In genomic region chr11:5282652-5283051, GRCh38 we compare ENCODE assay signal across 42 cellular contexts. TPM values are rescaled to one million over a fixed set of nuclear protein-coding genes. Genes with fewer than 3 reads are reported as not detected.
"Had no signal": no experiment of that assay in that cellular context is flagged by ENCODE, and none has a peak within 500 bp of the region (broad histone marks: within the 10 kb centered on the region; RNA-seq: fewer than 3 reads in every experiment).

No MANE protein-coding gene starts in this region.

- H3K27me3 ChIP-seq: adrenal gland, ascending aorta, body of pancreas, brain microvascular endothelial cell, breast epithelium, cardiac muscle cell had no signal

- FAIRE-seq: astrocyte, bronchial epithelial cell had no signal

- H3K9me3 Mint-ChIP-seq: activated naive CD4-positive, alpha-beta T cell treated with anti-CD3 and anti-CD28 coated beads for 36 hours; activated naive CD4-positive, alpha-beta T cell treated with anti-CD3 and anti-CD28 coated beads, Interleukin-2, amount 10 ng/mL, durations not matched to agents 7 days and 5 days; activated naive CD4-positive, alpha-beta T cell treated with anti-CD3 and anti-CD28 coated beads, Interleukin-2, amount 50 U/mL, for 24 hours; activated naive CD8-positive, alpha-beta T cell treated with anti-CD3 and anti-CD28 coated beads for 36 hours; activated naive CD8-positive, alpha-beta T cell treated with anti-CD3 and anti-CD28 coated beads, Interleukin-2, amount 10 ng/mL, durations not matched to agents 7 days and 5 days; activated naive CD8-positive, alpha-beta T cell treated with anti-CD3 and anti-CD28 coated beads, Interleukin-2, amount 50 U/mL, for 24 hours; activated T-cell treated with anti-CD3 and anti-CD28 coated beads, Interleukin-2, amount 50 U/mL, for 24 hours; activated T-cell treated with anti-CD3 and anti-CD28 coated beads, Interleukin-2, amount 50 U/mL, for 4 hours; activated T-cell treated with anti-CD3 and anti-CD28 coated beads, Interleukin-2, amount 50 U/mL, for 72 hours; activated T-helper 1 cell treated with anti-CD3 and anti-CD28 coated beads, Interleukin-12 subunit alpha, Interleukin-12 subunit beta, Interleukin-2, Interleukin-4 antibody, amounts not matched to agents 30 ng/mL and 10 ng/mL and 1 ng/mL, durations not matched to agents 14 hours and 24 hours and 36 hours; activated T-helper 17 cell treated with anti-CD3 and anti-CD28 coated beads, Interleukin-2, amount 50 U/mL, for 72 hours; activated T-helper 2 cell treated with anti-CD3 and anti-CD28 coated beads, Interferon-gamma antibody, Interleukin-2, Interleukin-4, amounts not matched to agents 10 μg/mL and 5 μg/mL and 100 μg/mL, durations not matched to agents 14 hours and 24 hours and 36 hours; brain; central memory CD8-positive, alpha-beta T cell had no signal

- DNase-seq: activated effector memory CD4-positive, alpha-beta T cell treated with anti-CD3 and anti-CD28 coated beads, Interleukin-2, amount 50 U/mL, for 16 hours; activated effector memory CD4-positive, alpha-beta T cell treated with Interleukin-2 at 50 U/mL for 16 hours; activated gamma-delta T cell; activated gamma-delta T cell treated with Interleukin-2 at 50 U/mL for 16 hours; activated naive CD4-positive, alpha-beta T cell; activated naive CD4-positive, alpha-beta T cell treated with anti-CD3 and anti-CD28 coated beads for 36 hours; activated naive CD4-positive, alpha-beta T cell treated with anti-CD3 and anti-CD28 coated beads, Interleukin-2, amount 10 ng/mL, durations not matched to agents 7 days and 5 days; activated naive CD4-positive, alpha-beta T cell treated with anti-CD3 and anti-CD28 coated beads, Interleukin-2, amount 50 U/mL, for 16 hours; activated naive CD4-positive, alpha-beta T cell treated with Interleukin-2 at 50 U/mL for 16 hours; activated naive CD8-positive, alpha-beta T cell treated with anti-CD3 and anti-CD28 coated beads for 36 hours; activated naive CD8-positive, alpha-beta T cell treated with anti-CD3 and anti-CD28 coated beads, Interleukin-2, amount 10 ng/mL, durations not matched to agents 7 days and 5 days; activated naive CD8-positive, alpha-beta T cell treated with anti-CD3 and anti-CD28 coated beads, Interleukin-2, amount 50 U/mL, for 24 hours; activated T-cell treated with anti-CD3 and anti-CD28 coated beads, Interleukin-2, amount 50 U/mL, for 1 hour; activated T-cell treated with anti-CD3 and anti-CD28 coated beads, Interleukin-2, amount 50 U/mL, for 24 hours; activated T-cell treated with anti-CD3 and anti-CD28 coated beads, Interleukin-2, amount 50 U/mL, for 4 hours; activated T-cell treated with anti-CD3 and anti-CD28 coated beads, Interleukin-2, amount 50 U/mL, for 48 hours; activated T-cell treated with anti-CD3 and anti-CD28 coated beads, Interleukin-2, amount 50 U/mL, for 72 hours; adrenal gland; amniotic stem cell; amygdala; anterior cingulate cortex; aorta; body of pancreas; brain microvascular endothelial cell; caudate nucleus; central memory CD4-positive, alpha-beta T cell; cerebellar nuclear complex had no signal

- H3K4me3 ChIP-seq: adrenal gland, ascending aorta, body of pancreas, breast epithelium, cardiac muscle cell had no signal

- ATAC-seq: activated naive CD8-positive, alpha-beta T cell treated with anti-CD3 and anti-CD28 coated beads, Interleukin-2, amount 50 U/mL, for 24 hours; activated T-cell treated with anti-CD3 and anti-CD28 coated beads, Interleukin-2, amount 50 U/mL, for 4 hours; activated T-cell treated with anti-CD3 and anti-CD28 coated beads, Interleukin-2, amount 50 U/mL, for 72 hours; activated T-helper 17 cell treated with anti-CD3 and anti-CD28 coated beads, Interleukin-2, amount 50 U/mL, for 72 hours; body of pancreas had no signal

- H3K4me1 ChIP-seq: adrenal gland, ascending aorta, body of pancreas, breast epithelium had no signal

- H3K9me3 ChIP-seq: adrenal gland, ascending aorta, body of pancreas, breast epithelium had no signal

- H3K27ac Mint-ChIP-seq: activated naive CD4-positive, alpha-beta T cell treated with anti-CD3 and anti-CD28 coated beads for 36 hours; activated naive CD4-positive, alpha-beta T cell treated with anti-CD3 and anti-CD28 coated beads, Interleukin-2, amount 10 ng/mL, durations not matched to agents 7 days and 5 days; activated naive CD4-positive, alpha-beta T cell treated with anti-CD3 and anti-CD28 coated beads, Interleukin-2, amount 50 U/mL, for 24 hours; activated naive CD8-positive, alpha-beta T cell; activated naive CD8-positive, alpha-beta T cell treated with anti-CD3 and anti-CD28 coated beads for 36 hours; activated naive CD8-positive, alpha-beta T cell treated with anti-CD3 and anti-CD28 coated beads, Interleukin-2, amount 10 ng/mL, durations not matched to agents 7 days and 5 days; activated naive CD8-positive, alpha-beta T cell treated with anti-CD3 and anti-CD28 coated beads, Interleukin-2, amount 50 U/mL, for 24 hours; activated T-cell treated with anti-CD3 and anti-CD28 coated beads, Interleukin-2, amount 50 U/mL, for 24 hours; activated T-cell treated with anti-CD3 and anti-CD28 coated beads, Interleukin-2, amount 50 U/mL, for 72 hours; activated T-helper 1 cell treated with anti-CD3 and anti-CD28 coated beads, Interleukin-12 subunit alpha, Interleukin-12 subunit beta, Interleukin-2, Interleukin-4 antibody, amounts not matched to agents 30 ng/mL and 10 ng/mL and 1 ng/mL, durations not matched to agents 14 hours and 24 hours and 36 hours; activated T-helper 17 cell treated with anti-CD3 and anti-CD28 coated beads, Interleukin-2, amount 50 U/mL, for 72 hours; activated T-helper 2 cell treated with anti-CD3 and anti-CD28 coated beads, Interferon-gamma antibody, Interleukin-2, Interleukin-4, amounts not matched to agents 10 μg/mL and 5 μg/mL and 100 μg/mL, durations not matched to agents 14 hours and 24 hours and 36 hours; brain had no signal

- H3K27ac ChIP-seq: adrenal gland, ascending aorta, body of pancreas, brain microvascular endothelial cell, breast epithelium, cardiac muscle cell had no signal

- H3K36me3 Mint-ChIP-seq: activated naive CD4-positive, alpha-beta T cell treated with anti-CD3 and anti-CD28 coated beads, Interleukin-2, amount 10 ng/mL, durations not matched to agents 7 days and 5 days; activated naive CD4-positive, alpha-beta T cell treated with anti-CD3 and anti-CD28 coated beads, Interleukin-2, amount 50 U/mL, for 24 hours; activated naive CD8-positive, alpha-beta T cell; activated naive CD8-positive, alpha-beta T cell treated with anti-CD3 and anti-CD28 coated beads for 36 hours; activated naive CD8-positive, alpha-beta T cell treated with anti-CD3 and anti-CD28 coated beads, Interleukin-2, amount 10 ng/mL, durations not matched to agents 7 days and 5 days; brain had no signal

- H3K36me3 ChIP-seq: adrenal gland, ascending aorta, brain microvascular endothelial cell, breast epithelium, cardiac muscle cell had no signal

RNA-seq across cellular contexts. Expression of gene HBE1, which starts 12.9 kb away (rescaled TPM):
- total RNA-seq: activated naive CD4-positive, alpha-beta T cell treated with anti-CD3 and anti-CD28 coated beads for 36 hours; activated naive CD8-positive, alpha-beta T cell treated with anti-CD3 and anti-CD28 coated beads for 36 hours; activated naive CD8-positive, alpha-beta T cell treated with anti-CD3 and anti-CD28 coated beads, Interleukin-2, amount 10 ng/mL, durations not matched to agents 7 days and 5 days; activated T-cell treated with anti-CD3 and anti-CD28 coated beads, Interleukin-2, amount 50 U/mL, for 72 hours; activated T-helper 1 cell treated with anti-CD3 and anti-CD28 coated beads, Interleukin-12 subunit alpha, Interleukin-12 subunit beta, Interleukin-2, Interleukin-4 antibody, amounts not matched to agents 30 ng/mL and 10 ng/mL and 1 ng/mL, durations not matched to agents 14 hours and 24 hours and 36 hours; activated T-helper 17 cell treated with anti-CD3 and anti-CD28 coated beads, Interleukin-2, amount 50 U/mL, for 72 hours; activated T-helper 2 cell treated with anti-CD3 and anti-CD28 coated beads, Interferon-gamma antibody, Interleukin-2, Interleukin-4, amounts not matched to agents 10 μg/mL and 5 μg/mL and 100 μg/mL, durations not matched to agents 14 hours and 24 hours and 36 hours; aorta; ascending aorta; astrocyte; body of pancreas; breast epithelium; bronchial epithelial cell; cardiac septum; chondrocyte had no signal
- polyA plus RNA-seq: aorta had no signal

RNA-seq across cellular contexts. Expression of gene OR51B4, which starts 19.1 kb away (rescaled TPM):
- total RNA-seq: activated naive CD4-positive, alpha-beta T cell treated with anti-CD3 and anti-CD28 coated beads for 36 hours; activated naive CD8-positive, alpha-beta T cell treated with anti-CD3 and anti-CD28 coated beads for 36 hours; activated naive CD8-positive, alpha-beta T cell treated with anti-CD3 and anti-CD28 coated beads, Interleukin-2, amount 10 ng/mL, durations not matched to agents 7 days and 5 days; activated T-cell treated with anti-CD3 and anti-CD28 coated beads, Interleukin-2, amount 50 U/mL, for 4 hours; activated T-cell treated with anti-CD3 and anti-CD28 coated beads, Interleukin-2, amount 50 U/mL, for 72 hours; activated T-helper 1 cell treated with anti-CD3 and anti-CD28 coated beads, Interleukin-12 subunit alpha, Interleukin-12 subunit beta, Interleukin-2, Interleukin-4 antibody, amounts not matched to agents 30 ng/mL and 10 ng/mL and 1 ng/mL, durations not matched to agents 14 hours and 24 hours and 36 hours; activated T-helper 17 cell treated with anti-CD3 and anti-CD28 coated beads, Interleukin-2, amount 50 U/mL, for 72 hours; activated T-helper 2 cell treated with anti-CD3 and anti-CD28 coated beads, Interferon-gamma antibody, Interleukin-2, Interleukin-4, amounts not matched to agents 10 μg/mL and 5 μg/mL and 100 μg/mL, durations not matched to agents 14 hours and 24 hours and 36 hours; aorta; ascending aorta; astrocyte; bronchial epithelial cell; cardiac septum; chondrocyte had no signal
- polyA plus RNA-seq: adipose tissue, adrenal gland, aorta had no signal

RNA-seq across cellular contexts. Expression of gene HBG2, which starts 28.1 kb away (rescaled TPM):
- total RNA-seq: activated naive CD4-positive, alpha-beta T cell treated with anti-CD3 and anti-CD28 coated beads for 36 hours; activated naive CD8-positive, alpha-beta T cell treated with anti-CD3 and anti-CD28 coated beads for 36 hours; activated naive CD8-positive, alpha-beta T cell treated with anti-CD3 and anti-CD28 coated beads, Interleukin-2, amount 10 ng/mL, durations not matched to agents 7 days and 5 days; activated T-cell treated with anti-CD3 and anti-CD28 coated beads, Interleukin-2, amount 50 U/mL, for 72 hours; activated T-helper 1 cell treated with anti-CD3 and anti-CD28 coated beads, Interleukin-12 subunit alpha, Interleukin-12 subunit beta, Interleukin-2, Interleukin-4 antibody, amounts not matched to agents 30 ng/mL and 10 ng/mL and 1 ng/mL, durations not matched to agents 14 hours and 24 hours and 36 hours; activated T-helper 17 cell treated with anti-CD3 and anti-CD28 coated beads, Interleukin-2, amount 50 U/mL, for 72 hours; activated T-helper 2 cell treated with anti-CD3 and anti-CD28 coated beads, Interferon-gamma antibody, Interleukin-2, Interleukin-4, amounts not matched to agents 10 μg/mL and 5 μg/mL and 100 μg/mL, durations not matched to agents 14 hours and 24 hours and 36 hours; ascending aorta; astrocyte; body of pancreas; breast epithelium; bronchial epithelial cell; cardiac muscle cell; chondrocyte had no signal
- polyA plus RNA-seq: adipose tissue, cardiac muscle cell had no signal

RNA-seq across cellular contexts. Expression of gene HBG1, which starts 33.0 kb away (rescaled TPM):
- total RNA-seq: activated naive CD4-positive, alpha-beta T cell treated with anti-CD3 and anti-CD28 coated beads for 36 hours; activated naive CD8-positive, alpha-beta T cell treated with anti-CD3 and anti-CD28 coated beads for 36 hours; activated naive CD8-positive, alpha-beta T cell treated with anti-CD3 and anti-CD28 coated beads, Interleukin-2, amount 10 ng/mL, durations not matched to agents 7 days and 5 days; activated T-cell treated with anti-CD3 and anti-CD28 coated beads, Interleukin-2, amount 50 U/mL, for 72 hours; activated T-helper 1 cell treated with anti-CD3 and anti-CD28 coated beads, Interleukin-12 subunit alpha, Interleukin-12 subunit beta, Interleukin-2, Interleukin-4 antibody, amounts not matched to agents 30 ng/mL and 10 ng/mL and 1 ng/mL, durations not matched to agents 14 hours and 24 hours and 36 hours; activated T-helper 17 cell treated with anti-CD3 and anti-CD28 coated beads, Interleukin-2, amount 50 U/mL, for 72 hours; activated T-helper 2 cell treated with anti-CD3 and anti-CD28 coated beads, Interferon-gamma antibody, Interleukin-2, Interleukin-4, amounts not matched to agents 10 μg/mL and 5 μg/mL and 100 μg/mL, durations not matched to agents 14 hours and 24 hours and 36 hours; aorta; ascending aorta; astrocyte; body of pancreas; breast epithelium; bronchial epithelial cell; cardiac muscle cell; cardiac septum; chondrocyte had no signal
- polyA plus RNA-seq: adipose tissue, adrenal gland, aorta, cardiac muscle cell had no signal

RNA-seq across cellular contexts. Expression of gene OR51B2, which starts 41.4 kb away (rescaled TPM):
- total RNA-seq: activated naive CD4-positive, alpha-beta T cell treated with anti-CD3 and anti-CD28 coated beads for 36 hours; activated naive CD8-positive, alpha-beta T cell treated with anti-CD3 and anti-CD28 coated beads for 36 hours; activated naive CD8-positive, alpha-beta T cell treated with anti-CD3 and anti-CD28 coated beads, Interleukin-2, amount 10 ng/mL, durations not matched to agents 7 days and 5 days; activated T-cell treated with anti-CD3 and anti-CD28 coated beads, Interleukin-2, amount 50 U/mL, for 4 hours; activated T-cell treated with anti-CD3 and anti-CD28 coated beads, Interleukin-2, amount 50 U/mL, for 72 hours; activated T-helper 1 cell treated with anti-CD3 and anti-CD28 coated beads, Interleukin-12 subunit alpha, Interleukin-12 subunit beta, Interleukin-2, Interleukin-4 antibody, amounts not matched to agents 30 ng/mL and 10 ng/mL and 1 ng/mL, durations not matched to agents 14 hours and 24 hours and 36 hours; activated T-helper 2 cell treated with anti-CD3 and anti-CD28 coated beads, Interferon-gamma antibody, Interleukin-2, Interleukin-4, amounts not matched to agents 10 μg/mL and 5 μg/mL and 100 μg/mL, durations not matched to agents 14 hours and 24 hours and 36 hours; aorta; ascending aorta; astrocyte; bronchial epithelial cell; cardiac septum; chondrocyte had no signal
- polyA plus RNA-seq: adipose tissue, adrenal gland, aorta, cardiac muscle cell had no signal
